Comparison of ENCODE assay signal across 12 cellular contexts in the genomic region with DNA sequence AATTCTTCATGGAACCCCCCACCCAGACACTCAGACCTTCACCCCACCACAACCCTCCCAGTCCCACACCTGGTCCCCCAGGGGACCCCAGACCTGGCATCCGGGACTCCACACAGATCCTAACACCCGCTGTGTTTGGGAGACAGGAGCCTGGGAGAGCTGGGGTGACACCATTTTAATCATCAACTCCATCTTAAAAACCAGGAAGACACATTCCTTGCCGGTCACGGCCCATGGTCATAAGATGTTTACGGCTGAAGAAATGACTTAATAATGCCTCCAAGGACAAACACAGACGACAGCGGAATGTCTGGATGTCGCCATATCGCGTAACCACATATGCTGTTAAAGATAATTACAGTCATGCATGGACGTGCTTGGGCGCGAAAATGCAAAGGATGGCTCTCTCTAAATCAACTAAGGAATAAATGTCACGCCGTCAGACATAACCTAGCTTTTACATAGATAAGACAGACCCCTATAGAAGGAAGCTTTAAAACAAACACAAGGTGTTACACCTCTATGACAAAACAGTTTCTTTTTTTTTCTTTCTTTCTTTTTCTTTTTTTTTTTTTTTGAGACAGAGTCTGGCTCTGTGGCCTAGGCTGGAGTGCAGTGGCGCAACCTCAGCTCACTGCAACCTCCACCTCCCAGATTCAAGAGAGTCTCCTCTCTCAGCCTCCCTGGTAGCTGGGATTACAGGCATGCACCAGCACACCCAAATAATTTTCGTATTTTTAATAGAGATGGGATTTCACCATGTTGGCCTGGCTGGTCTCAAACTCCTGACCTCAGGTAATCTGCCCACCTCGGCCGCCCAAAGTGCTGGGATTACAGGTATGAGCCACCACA. TPM values are rescaled to one million over a fixed set of nuclear protein-coding genes. Genes with fewer than 3 reads are reported as not detected.
A peak's percentile ranks its signal among the peaks of the same experiment; 100 is the strongest.
DNase-seq lines count a peak whose midpoint lies in the region; ATAC-seq, FAIRE-seq and TF ChIP-seq lines count a peak whose summit lies in the region.
"Had no signal": no experiment of that assay in that cellular context is flagged by ENCODE, and none has a peak within 500 bp of the region (broad histone marks: within the 10 kb centered on the region; RNA-seq: fewer than 3 reads in every experiment).

No MANE protein-coding gene starts in this region.

- peaks cover 24% of the 10 kb centered on the region for H3K79me2 ChIP-seq in osteoblast (ENCODE audit: insufficient read depth, low read length)

- H4K20me1 ChIP-seq in osteoblast (ENCODE audit: insufficient read depth, low read length), result peaks cover 8% of the 10 kb centered on the region

- intact Hi-C loops in activated naive CD4-positive, alpha-beta T cell treated with anti-CD3 and anti-CD28 coated beads for 36 hours (cut with micrococcal nuclease), result no loop called here
- intact Hi-C loops in CD14-positive monocyte (cut with micrococcal nuclease), result no loop called here

- no peak for TF ChIP-seq EP300 in tibial nerve (IDR thresholded peaks at IDR 0.05)

- peaks cover under 1% of the 10 kb centered on the region for H3K36me3 Mint-ChIP-seq in activated naive CD4-positive, alpha-beta T cell treated with anti-CD3 and anti-CD28 coated beads for 36 hours (ENCODE audit: low read depth)
- peaks cover 1 to 2% of the 10 kb centered on the region in 2 donors for H3K36me3 Mint-ChIP-seq in CD14-positive monocyte

- H3K27ac Mint-ChIP-seq in activated naive CD4-positive, alpha-beta T cell treated with anti-CD3 and anti-CD28 coated beads for 36 hours, result no peak overlapping the region
- H3K27ac Mint-ChIP-seq in CD14-positive monocyte, result peak overlapping the region in 3 of 7 donors; percentile 42 to 71 (median 45)

- H3K27me3 Mint-ChIP-seq in activated naive CD4-positive, alpha-beta T cell treated with anti-CD3 and anti-CD28 coated beads for 36 hours (ENCODE audit: low read depth), result no peaks in the 10 kb centered on the region
- peaks cover 0 to 6% (median 1%) of the 10 kb centered on the region in 3 donors for H3K27me3 Mint-ChIP-seq in CD14-positive monocyte (ENCODE audit: low read depth in 3 of 3)

- H2AFZ ChIP-seq in osteoblast (ENCODE audit: low read length), result peak overlapping the region; percentile 85

- no peak overlapping the region for H3K4me3 Mint-ChIP-seq in activated naive CD4-positive, alpha-beta T cell treated with anti-CD3 and anti-CD28 coated beads for 36 hours
- no peak overlapping the region for H3K4me3 Mint-ChIP-seq in CD14-positive monocyte

- H3K9me3 ChIP-seq in osteoblast (ENCODE audit: low read depth, low read length), result no peaks in the 10 kb centered on the region
- no peaks in the 10 kb centered on the region for H3K9me3 ChIP-seq in tibial nerve
- H3K9me3 ChIP-seq: ovary had no signal

- ATAC-seq in GM19324 (IDR thresholded peaks at IDR 0.05; ENCODE audit: low FRiP score, unreplicated experiment), result no peak
- ATAC-seq: Right ventricle myocardium inferior had no signal

- CTCF ChIA-PET in activated naive CD4-positive, alpha-beta T cell treated with anti-CD3 and anti-CD28 coated beads for 36 hours (lab: Charles Lee), result no interaction called here

- H3K27ac ChIP-seq in osteoblast (ENCODE audit: low read depth, low read length), result no peak overlapping the region
- H3K27ac ChIP-seq in tibial nerve, result peak overlapping the region in 2 of 4 donors; percentile 17 to 88
- H3K27ac ChIP-seq: ovary had no signal

- H3K36me3 ChIP-seq in osteoblast (ENCODE audit: insufficient read depth, low read length), result no peaks in the 10 kb centered on the region
- no peaks in the 10 kb centered on the region for H3K36me3 ChIP-seq in tibial nerve
- H3K36me3 ChIP-seq: ovary had no signal

- no peaks in the 10 kb centered on the region for H3K9me3 Mint-ChIP-seq in activated naive CD4-positive, alpha-beta T cell treated with anti-CD3 and anti-CD28 coated beads for 36 hours
- peaks cover 0 to 5% (median 0%) of the 10 kb centered on the region in 7 donors for H3K9me3 Mint-ChIP-seq in CD14-positive monocyte

- TF ChIP-seq CTCF in fibroblast of pulmonary artery (IDR thresholded peaks at IDR 0.05; ENCODE audit: low read length, missing control alignments) (no peak), osteoblast (IDR thresholded peaks at IDR 0.05; ENCODE audit: extremely low read depth, low read depth, low read length) (no peak), CD14-positive monocyte (IDR thresholded peaks at IDR 0.05) (no peak), tibial nerve (IDR thresholded peaks at IDR 0.05) (no peak)

- DNase-seq in EH (ENCODE audit: low read depth) (peak; percentile 82), RCC 7860 (ENCODE audit: low spot score) (peak; percentile 50), fibroblast of pulmonary artery (ENCODE audit: low read depth) (peak; percentile 45), osteoblast (ENCODE audit: insufficient read length, low spot score, missing footprints) (no peak), CD14-positive monocyte (ENCODE audit: low spot score) (no peak), tibial nerve (ENCODE audit: low spot score in 2 of 2) (no peak)
- DNase-seq in activated naive CD4-positive, alpha-beta T cell treated with anti-CD3 and anti-CD28 coated beads for 36 hours, result no peak
- DNase-seq: activated CD4-positive, alpha-beta T cell treated with anti-CD3 and anti-CD28 coated beads for 48 hours; NCI-H2081 treated with DMSO at 0.1 percent for 48 hours had no signal

- no peak overlapping the region for H3K4me2 ChIP-seq in osteoblast (ENCODE audit: insufficient read depth, low read length)

- H3K4me1 ChIP-seq in osteoblast (ENCODE audit: insufficient read depth, low read length) (peaks cover 20% of the 10 kb centered on the region), tibial nerve (peaks cover 0 to 20% (median 15%) of the 10 kb centered on the region in 4 donors)

- H3K4me3 ChIP-seq in fibroblast of pulmonary artery (replicated peaks; ENCODE audit: low read depth, low read length), result no peak overlapping the region
- no peak overlapping the region for H3K4me3 ChIP-seq in osteoblast (ENCODE audit: insufficient read depth, low read length)
- no peak overlapping the region for H3K4me3 ChIP-seq in tibial nerve
- H3K4me3 ChIP-seq: ovary had no signal

- 51 to 58% methylated on average over 19 of the region's 19 CpGs for WGBS in tibial nerve, 2 donors

- H3K27me3 ChIP-seq in osteoblast (ENCODE audit: insufficient read depth, low read length) (no peaks in the 10 kb centered on the region), tibial nerve (peaks cover 0 to 2% of the 10 kb centered on the region in 2 donors)
- H3K27me3 ChIP-seq: ovary had no signal

- no peak for TF ChIP-seq POLR2A in tibial nerve (IDR thresholded peaks at IDR 0.05)

- H3K4me1 Mint-ChIP-seq in activated naive CD4-positive, alpha-beta T cell treated with anti-CD3 and anti-CD28 coated beads for 36 hours (ENCODE audit: low read depth), result peaks cover 19% of the 10 kb centered on the region
- H3K4me1 Mint-ChIP-seq in CD14-positive monocyte, result peaks cover 20% of the 10 kb centered on the region

- FAIRE-seq in RCC 7860 (lab: Jason Lieb, UNC), result no peak

RNA-seq across cellular contexts. Expression of a gene that starts 2.1 kb away (rescaled TPM):
- total RNA-seq in osteoblast (37.6 and 38.3 TPM in 2 replicates), tibial nerve (10 to 100 TPM; 20.3 to 44.3 (median 31.7) TPM)
- 10 to 100 TPM; 18.8 to 21.4 TPM for total RNA-seq in activated naive CD4-positive, alpha-beta T cell treated with anti-CD3 and anti-CD28 coated beads for 36 hours
- polyA plus RNA-seq in CD14-positive monocyte, result 10 to 100 TPM; 28.3 to 33.2 TPM

RNA-seq across cellular contexts. Expression of a gene that starts 2.1 kb away (rescaled TPM):
- total RNA-seq in osteoblast (52.2 and 57.2 TPM in 2 replicates), tibial nerve (10 to 100 TPM; 35.6 to 68.2 (median 48.2) TPM)
- 10 to 100 TPM; 18.9 to 20.6 TPM for total RNA-seq in activated naive CD4-positive, alpha-beta T cell treated with anti-CD3 and anti-CD28 coated beads for 36 hours
- polyA plus RNA-seq in CD14-positive monocyte, result 10 to 100 TPM; 23.1 to 32.1 TPM

Comparison
In these comparisons a context has a peak if more than half of its experiments do, and no peak if none do; other contexts are left out.
1. DNase-seq: peak in EH (single experiment), RCC 7860 (single experiment) and fibroblast of pulmonary artery (single experiment); none in osteoblast (single experiment), activated naive CD4-positive, alpha-beta T cell treated with anti-CD3 and anti-CD28 coated beads for 36 hours (single experiment), CD14-positive monocyte (single experiment) and tibial nerve (0 of 2).